In genomic region chr3:52054689-52055511, GRCh38 we compare ENCODE assay signal across 8 cellular contexts. TPM values are rescaled to one million over a fixed set of nuclear protein-coding genes. Genes with fewer than 3 reads are reported as not detected.
A peak's percentile ranks its signal among the peaks of the same experiment; 100 is the strongest.
DNase-seq lines count a peak whose midpoint lies in the region; ATAC-seq and TF ChIP-seq lines count a peak whose summit lies in the region.

No MANE protein-coding gene starts in this region.

- H3K27ac ChIP-seq in KOPT-K1 (ENCODE audit: low read depth, low read length, poor library complexity, severe bottlenecking), result peak overlapping the region; percentile 57

- TF ChIP-seq CTCF in BE2C (IDR thresholded peaks at IDR 0.05; ENCODE audit: low read depth, low read length), result peak; percentile 40

- peak; percentile 39 for DNase-seq in BE2C
- peak; percentile 11 to 13 for DNase-seq in stimulated activated CD4-positive, alpha-beta T cell treated with anti-CD3 and anti-CD28 coated beads, Interleukin-4, amount 100 ng/mL, for 4 hours

- H3K4me3 ChIP-seq in BE2C (ENCODE audit: low read depth, low read length) (peak overlapping the region; percentile 86), iPS-18c (ENCODE audit: insufficient read depth, low read depth, low read length) (peak overlapping the region; percentile 57)

- H3K36me3 ChIP-seq in BE2C (peaks cover 42% of the 10 kb centered on the region), KOPT-K1 (ENCODE audit: insufficient read depth, low read length) (peaks cover 45% of the 10 kb centered on the region)

- peak overlapping the region; percentile 88 for H3K4me3 Mint-ChIP-seq in activated naive CD8-positive, alpha-beta T cell

- no peaks in the 10 kb centered on the region for H3K9me3 Mint-ChIP-seq in activated naive CD8-positive, alpha-beta T cell (ENCODE audit: low read depth)

- peaks cover 15% of the 10 kb centered on the region for H3K4me1 ChIP-seq in BE2C

- no peaks in the 10 kb centered on the region for H3K9me3 ChIP-seq in BE2C
- H3K9me3 ChIP-seq in KOPT-K1 (ENCODE audit: insufficient read depth, low read length, poor library complexity, severe bottlenecking), result no peaks in the 10 kb centered on the region
- H3K9me3 ChIP-seq in iPS-18c (ENCODE audit: control insufficient read depth, insufficient read depth, low read length), result no peaks in the 10 kb centered on the region

- H3K27me3 Mint-ChIP-seq in activated naive CD8-positive, alpha-beta T cell, result no peaks in the 10 kb centered on the region

- no peaks in the 10 kb centered on the region for H3K27me3 ChIP-seq in BE2C

- peaks cover 47% of the 10 kb centered on the region for H3K4me1 Mint-ChIP-seq in activated naive CD8-positive, alpha-beta T cell (ENCODE audit: low read depth)

- no peaks in the 10 kb centered on the region for H3K36me3 Mint-ChIP-seq in activated naive CD8-positive, alpha-beta T cell

- H3K27ac Mint-ChIP-seq in activated naive CD8-positive, alpha-beta T cell, result peak overlapping the region; percentile 87

- ATAC-seq in GM21529 (IDR thresholded peaks at IDR 0.05; ENCODE audit: unreplicated experiment) (no peak), HG02840 (IDR thresholded peaks at IDR 0.05; ENCODE audit: low FRiP score, unreplicated experiment) (no peak), HG03571 (IDR thresholded peaks at IDR 0.05; ENCODE audit: unreplicated experiment) (no peak)

RNA-seq across cellular contexts. Expression of gene DUSP7, which starts 1.5 kb away (rescaled TPM):
- polyA plus RNA-seq in BE2C (2012; ENCODE audit: insufficient read depth, insufficient read length, low read depth), result 56.0 TPM

RNA-seq across cellular contexts. Expression of gene RPL29, which starts 59.2 kb away (rescaled TPM):
- polyA plus RNA-seq in BE2C (2012; ENCODE audit: insufficient read depth, insufficient read length, low read depth), result 1,880 TPM
